1 cellular context compared by ENCODE assay signal in genomic region chr9:121599186-121599871, GRCh38.
A peak's percentile ranks its signal among the peaks of the same experiment; 100 is the strongest.
TF ChIP-seq lines count a peak whose summit lies in the region.

No MANE protein-coding gene starts in this region.

TF ChIP-seq in WTC11, 78 proteins besides CTCF, POLR2A, EP300 and RAD21 (continued from another document):
- TF ChIP-seq STAT6 (CRISPR knock-in tag; conservative IDR thresholded peaks at IDR 0.05; ENCODE audit: low read depth) (no peak; the same call in 1 of the 2 replicates), GRHL2 (CRISPR knock-in tag; IDR thresholded peaks at IDR 0.05; ENCODE audit: insufficient replicate concordance, severe bottlenecking) (no peak), ETV6 (CRISPR knock-in tag; IDR thresholded peaks at IDR 0.05) (peak; percentile 44; the same call in 1 of the 2 replicates), ATF2 (CRISPR knock-in tag; IDR thresholded peaks at IDR 0.05; ENCODE audit: borderline replicate concordance, low read depth) (no peak), ZNF281 (CRISPR knock-in tag; IDR thresholded peaks at IDR 0.05) (no peak), AR (CRISPR knock-in tag; IDR thresholded peaks at IDR 0.05) (no peak), NR3C1 (CRISPR knock-in tag; conservative IDR thresholded peaks at IDR 0.05; ENCODE audit: low read depth) (no peak), AFF4 (CRISPR knock-in tag; IDR thresholded peaks at IDR 0.05; ENCODE audit: borderline replicate concordance) (no peak), NR1H2 (CRISPR knock-in tag; IDR thresholded peaks at IDR 0.05) (no peak), GABPB1 (CRISPR knock-in tag; IDR thresholded peaks at IDR 0.05) (0 out of 2 replicates have a peak, but pooled peaks have one; percentile 14), ZNF416 (CRISPR knock-in tag; IDR thresholded peaks at IDR 0.05) (peak; percentile 48; the same call in 1 of the 2 replicates), FOXK1 (CRISPR knock-in tag; IDR thresholded peaks at IDR 0.05) (peak; percentile 19; the same call in 1 of the 2 replicates), TP53 (CRISPR knock-in tag; IDR thresholded peaks at IDR 0.05) (peak; percentile 83)
- TF ChIP-seq, protein P1, sequence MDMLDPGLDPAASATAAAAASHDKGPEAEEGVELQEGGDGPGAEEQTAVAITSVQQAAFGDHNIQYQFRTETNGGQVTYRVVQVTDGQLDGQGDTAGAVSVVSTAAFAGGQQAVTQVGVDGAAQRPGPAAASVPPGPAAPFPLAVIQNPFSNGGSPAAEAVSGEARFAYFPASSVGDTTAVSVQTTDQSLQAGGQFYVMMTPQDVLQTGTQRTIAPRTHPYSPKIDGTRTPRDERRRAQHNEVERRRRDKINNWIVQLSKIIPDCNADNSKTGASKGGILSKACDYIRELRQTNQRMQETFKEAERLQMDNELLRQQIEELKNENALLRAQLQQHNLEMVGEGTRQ (CRISPR knock-in tag; IDR thresholded peaks at IDR 0.05), result peak; percentile 52
- TF ChIP-seq, protein P2, sequence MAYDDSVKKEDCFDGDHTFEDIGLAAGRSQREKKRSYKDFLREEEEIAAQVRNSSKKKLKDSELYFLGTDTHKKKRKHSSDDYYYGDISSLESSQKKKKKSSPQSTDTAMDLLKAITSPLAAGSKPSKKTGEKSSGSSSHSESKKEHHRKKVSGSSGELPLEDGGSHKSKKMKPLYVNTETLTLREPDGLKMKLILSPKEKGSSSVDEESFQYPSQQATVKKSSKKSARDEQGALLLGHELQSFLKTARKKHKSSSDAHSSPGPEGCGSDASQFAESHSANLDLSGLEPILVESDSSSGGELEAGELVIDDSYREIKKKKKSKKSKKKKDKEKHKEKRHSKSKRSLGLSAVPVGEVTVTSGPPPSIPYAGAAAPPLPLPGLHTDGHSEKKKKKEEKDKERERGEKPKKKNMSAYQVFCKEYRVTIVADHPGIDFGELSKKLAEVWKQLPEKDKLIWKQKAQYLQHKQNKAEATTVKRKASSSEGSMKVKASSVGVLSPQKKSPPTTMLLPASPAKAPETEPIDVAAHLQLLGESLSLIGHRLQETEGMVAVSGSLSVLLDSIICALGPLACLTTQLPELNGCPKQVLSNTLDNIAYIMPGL (CRISPR knock-in tag; IDR thresholded peaks at IDR 0.05), result 0 out of 2 replicates have a peak, but pooled peaks have one; percentile 8
- TF ChIP-seq, protein P3, sequence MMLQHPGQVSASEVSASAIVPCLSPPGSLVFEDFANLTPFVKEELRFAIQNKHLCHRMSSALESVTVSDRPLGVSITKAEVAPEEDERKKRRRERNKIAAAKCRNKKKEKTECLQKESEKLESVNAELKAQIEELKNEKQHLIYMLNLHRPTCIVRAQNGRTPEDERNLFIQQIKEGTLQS (CRISPR knock-in tag; conservative IDR thresholded peaks at IDR 0.05), result no peak
- TF ChIP-seq, protein P4, sequence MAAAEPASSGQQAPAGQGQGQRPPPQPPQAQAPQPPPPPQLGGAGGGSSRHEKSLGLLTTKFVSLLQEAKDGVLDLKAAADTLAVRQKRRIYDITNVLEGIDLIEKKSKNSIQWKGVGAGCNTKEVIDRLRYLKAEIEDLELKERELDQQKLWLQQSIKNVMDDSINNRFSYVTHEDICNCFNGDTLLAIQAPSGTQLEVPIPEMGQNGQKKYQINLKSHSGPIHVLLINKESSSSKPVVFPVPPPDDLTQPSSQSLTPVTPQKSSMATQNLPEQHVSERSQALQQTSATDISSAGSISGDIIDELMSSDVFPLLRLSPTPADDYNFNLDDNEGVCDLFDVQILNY (CRISPR knock-in tag; IDR thresholded peaks at IDR 0.05), result 0 out of 2 replicates have a peak, but pooled peaks have one; percentile 21
- TF ChIP-seq, protein P5, sequence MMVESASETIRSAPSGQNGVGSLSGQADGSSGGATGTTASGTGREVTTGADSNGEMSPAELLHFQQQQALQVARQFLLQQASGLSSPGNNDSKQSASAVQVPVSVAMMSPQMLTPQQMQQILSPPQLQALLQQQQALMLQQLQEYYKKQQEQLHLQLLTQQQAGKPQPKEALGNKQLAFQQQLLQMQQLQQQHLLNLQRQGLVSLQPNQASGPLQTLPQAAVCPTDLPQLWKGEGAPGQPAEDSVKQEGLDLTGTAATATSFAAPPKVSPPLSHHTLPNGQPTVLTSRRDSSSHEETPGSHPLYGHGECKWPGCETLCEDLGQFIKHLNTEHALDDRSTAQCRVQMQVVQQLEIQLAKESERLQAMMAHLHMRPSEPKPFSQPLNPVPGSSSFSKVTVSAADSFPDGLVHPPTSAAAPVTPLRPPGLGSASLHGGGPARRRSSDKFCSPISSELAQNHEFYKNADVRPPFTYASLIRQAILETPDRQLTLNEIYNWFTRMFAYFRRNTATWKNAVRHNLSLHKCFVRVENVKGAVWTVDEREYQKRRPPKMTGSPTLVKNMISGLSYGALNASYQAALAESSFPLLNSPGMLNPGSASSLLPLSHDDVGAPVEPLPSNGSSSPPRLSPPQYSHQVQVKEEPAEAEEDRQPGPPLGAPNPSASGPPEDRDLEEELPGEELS (CRISPR knock-in tag; IDR thresholded peaks at IDR 0.05), result 0 out of 2 replicates have a peak, but pooled peaks have one; percentile 6
- TF ChIP-seq, protein P6, sequence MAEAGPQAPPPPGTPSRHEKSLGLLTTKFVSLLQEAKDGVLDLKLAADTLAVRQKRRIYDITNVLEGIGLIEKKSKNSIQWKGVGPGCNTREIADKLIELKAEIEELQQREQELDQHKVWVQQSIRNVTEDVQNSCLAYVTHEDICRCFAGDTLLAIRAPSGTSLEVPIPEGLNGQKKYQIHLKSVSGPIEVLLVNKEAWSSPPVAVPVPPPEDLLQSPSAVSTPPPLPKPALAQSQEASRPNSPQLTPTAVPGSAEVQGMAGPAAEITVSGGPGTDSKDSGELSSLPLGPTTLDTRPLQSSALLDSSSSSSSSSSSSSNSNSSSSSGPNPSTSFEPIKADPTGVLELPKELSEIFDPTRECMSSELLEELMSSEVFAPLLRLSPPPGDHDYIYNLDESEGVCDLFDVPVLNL (CRISPR knock-in tag; IDR thresholded peaks at IDR 0.05; ENCODE audit: borderline replicate concordance, low read depth), result no peak
